Comparison of ENCODE assay signal across 25 cellular contexts in genomic region chr6:74764486-74764885, GRCh38.
"Had no signal": no experiment of that assay in that cellular context is flagged by ENCODE, and none has a peak within 500 bp of the region (broad histone marks: within the 10 kb centered on the region; RNA-seq: fewer than 3 reads in every experiment).

No MANE protein-coding gene starts in this region.

- H3K27me3 ChIP-seq: adrenal gland, ascending aorta, brain microvascular endothelial cell, testis, transverse colon had no signal

- H3K36me3 ChIP-seq: adrenal gland, ascending aorta, brain microvascular endothelial cell, transverse colon had no signal

- H3K4me3 ChIP-seq: adrenal gland, ascending aorta, testis, transverse colon had no signal

- H3K4me1 ChIP-seq: adrenal gland, ascending aorta, testis, transverse colon had no signal

- ATAC-seq: effector memory CD8-positive, alpha-beta T cell; left cardiac atrium; left ventricle myocardium superior; naive thymus-derived CD4-positive, alpha-beta T cell; right cardiac atrium had no signal

- H3K9me3 ChIP-seq: adrenal gland, ascending aorta, testis, transverse colon had no signal

- H3K27ac ChIP-seq: adrenal gland, ascending aorta, brain microvascular endothelial cell, testis, transverse colon, VCaP had no signal

- DNase-seq: activated CD4-positive, alpha-beta T cell treated with anti-CD3 and anti-CD28 coated beads for 4 hours; activated CD4-positive, alpha-beta T cell treated with anti-CD3 and anti-CD28 coated beads, Interleukin-2, amount 50 U/mL, for 4 hours; activated effector memory CD4-positive, alpha-beta T cell treated with Interleukin-2 at 50 U/mL for 16 hours; activated naive CD4-positive, alpha-beta T cell treated with Interleukin-2 at 50 U/mL for 16 hours; activated naive CD8-positive, alpha-beta T cell treated with anti-CD3 and anti-CD28 coated beads for 36 hours; activated T-cell treated with anti-CD3 and anti-CD28 coated beads for 4 hours; adrenal gland; brain microvascular endothelial cell; caudate nucleus; cortex of kidney; effector memory CD8-positive, alpha-beta T cell; erythroblast; left cardiac atrium; left ventricle myocardium superior; midbrain; naive thymus-derived CD4-positive, alpha-beta T cell; posterior cingulate gyrus; right cardiac atrium; stimulated activated CD4-positive, alpha-beta T cell treated with anti-CD3 and anti-CD28 coated beads, Interleukin-2, amount 100 ng/mL, for 48 hours; stimulated activated naive CD4-positive, alpha-beta T cell treated with Interleukin-2 at 50 U/mL for 16 hours; T-helper 9 cell; testis; transverse colon had no signal
